ENCODE assay signal across 8 cellular contexts in the genomic region with DNA sequence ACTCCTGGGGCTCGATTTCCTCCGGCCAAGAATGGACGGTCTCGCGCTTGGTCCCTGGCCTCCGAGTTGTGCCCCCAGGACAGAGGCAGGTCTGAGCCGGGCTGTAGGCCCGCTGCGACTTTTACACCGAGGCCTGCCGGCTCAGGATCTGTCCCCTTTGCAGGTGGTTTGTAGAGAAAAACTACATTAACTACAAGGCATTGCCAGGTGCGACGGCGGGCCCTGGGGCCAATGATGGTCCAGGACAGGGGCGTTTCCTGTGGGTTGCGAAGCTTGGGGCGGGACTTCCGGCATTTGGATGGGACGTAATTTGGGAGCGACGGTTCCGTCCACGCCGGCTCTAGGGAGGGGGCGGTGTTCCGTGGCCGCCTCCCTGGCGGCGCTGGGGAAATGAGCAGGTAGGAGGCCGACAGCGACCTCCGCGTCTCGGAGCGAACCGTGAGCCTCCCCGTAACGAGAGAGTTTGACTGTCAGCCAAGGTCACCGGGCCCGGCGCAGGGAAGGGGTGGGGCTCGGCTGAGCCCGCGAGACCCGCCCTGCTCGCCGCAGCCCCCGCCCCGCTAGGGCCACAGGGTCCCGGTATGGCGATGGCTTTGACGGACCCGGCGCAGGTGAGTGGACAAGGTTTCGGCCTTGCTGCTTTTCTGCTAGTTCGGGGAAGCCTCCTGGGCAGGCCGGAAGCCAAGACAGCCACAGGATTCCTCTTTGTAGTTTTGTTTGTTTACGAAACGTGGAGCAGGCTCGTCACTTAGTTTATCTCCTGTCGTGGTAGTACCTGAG. TPM values are rescaled to one million over a fixed set of nuclear protein-coding genes. Genes with fewer than 3 reads are reported as not detected.
DNase-seq lines count a peak whose midpoint lies in the region; ATAC-seq, FAIRE-seq and TF ChIP-seq lines count a peak whose summit lies in the region.

Gene ZNF805 (plus strand): TSS at position 322 of the 780 bp plus-strand sequence. CDS start 260 bp downstream, at position 582.

- ATAC-seq in GM21367 (IDR thresholded peaks at IDR 0.05; ENCODE audit: unreplicated experiment) (peak; percentile 74), memory B cell (ENCODE audit: low read depth) (peak; percentile 93)
- peak; percentile 96 for ATAC-seq in activated CD8-positive, alpha-beta memory T cell treated with anti-CD3 and anti-CD28 coated beads, Interleukin-2, amount 10 ng/mL, durations not matched to agents 7 days and 5 days

- peak within 1 kb of the TSS; percentile 93 for H2AFZ ChIP-seq in H1 (ENCODE audit: low read length)

- H3K9me3 ChIP-seq in Caco-2 (no peaks in the 10 kb centered on the region), H1 (ENCODE audit: insufficient read depth in 2 of 2, low read depth in 1 of 2, low read length in 1 of 2) (no peaks in the 10 kb centered on the region)

- TF ChIP-seq CTCF in Caco-2 (IDR thresholded peaks at IDR 0.05; ENCODE audit: insufficient read depth in 1 of 2, low read depth in 1 of 2, low read length in 1 of 2, severe bottlenecking in 1 of 2, unreplicated experiment in 1 of 2), result no peak
- TF ChIP-seq CTCF in H1 (IDR thresholded peaks at IDR 0.05; ENCODE audit: control extremely low read depth in 1 of 3, insufficient read depth in 1 of 3, low read depth in 1 of 3, low read length in 3 of 3), result peak in 1 of 3 experiments; percentile 15; a peak in 1 of 4 replicates

- H3K4me1 Mint-ChIP-seq in Caco-2 (ENCODE audit: low read depth, unreplicated experiment) (no peaks in the 10 kb centered on the region), memory B cell (peaks cover 21% of the 10 kb centered on the region)
- H3K4me1 Mint-ChIP-seq in activated CD8-positive, alpha-beta memory T cell treated with anti-CD3 and anti-CD28 coated beads, Interleukin-2, amount 10 ng/mL, durations not matched to agents 7 days and 5 days, result peaks cover 26% of the 10 kb centered on the region

- peak within 1 kb of the TSS; percentile 84 to 92 (median 88) for H3K9ac ChIP-seq in H1 (replicated peaks in 1 of 4; ENCODE audit: extremely low read depth in 1 of 4, low read depth in 3 of 4, low read length in 3 of 4)

- no peak within 1 kb of the TSS for H3K14ac ChIP-seq in H1 (ENCODE audit: insufficient read length)

- WGBS in H1 (ENCODE audit: extremely low coverage in 1 of 2, insufficient coverage in 1 of 2, insufficient read length in 1 of 2, insufficient replicate concordance in 2 of 2, low coverage in 1 of 2, low lambda C conversion rate in 2 of 2, missing lambda C conversion rate in 1 of 2), 2 experiments, result 1% methylated on average over 61 of the region's 61 CpGs; no CpG with 5 or more reads in 1 of the 2 experiments

- H2BK20ac ChIP-seq in H1 (ENCODE audit: low read length), result no peak within 1 kb of the TSS

- H2BK5ac ChIP-seq in H1 (ENCODE audit: low read depth, low read length), result peak within 1 kb of the TSS; percentile 61

- peak within 1 kb of the TSS; percentile 95 for H3K4ac ChIP-seq in H1 (replicated peaks; ENCODE audit: insufficient read length, low read depth, low read length)

- H3K18ac ChIP-seq in H1 (ENCODE audit: extremely low read depth, low read length), result no peak within 1 kb of the TSS; the same call in 1 of the 2 replicates

- H2BK120ac ChIP-seq in H1 (replicated peaks; ENCODE audit: low read depth, low read length), result no peak within 1 kb of the TSS

- H4K8ac ChIP-seq in H1 (ENCODE audit: extremely low read depth, insufficient read depth, low read length), result peak within 1 kb of the TSS; percentile 95

- TF ChIP-seq RAD21 in H1 (IDR thresholded peaks at IDR 0.05 in 1 of 2, conservative IDR thresholded peaks at IDR 0.05 in 1 of 2; ENCODE audit: low read depth in 2 of 2, low read length in 2 of 2), result no peak

- intact Hi-C loops in Caco-2 (cut with micrococcal nuclease; ENCODE audit: unreplicated experiment), result loop anchor here (1.0 kb wide), 2 partner anchors 40 to 123 kb away; partner anchors contain the start of genes TRAPPC2B, ZNF460 and ZNF547

- peaks cover 7% of the 10 kb centered on the region; the same call in 1 of the 2 replicates for H3K4me1 ChIP-seq in Caco-2
- H3K4me1 ChIP-seq in H1 (replicated peaks in 1 of 4; ENCODE audit: control insufficient read depth in 3 of 4, insufficient read depth in 4 of 4, low read length in 3 of 4), result peaks cover 0 to 4% (median 2%) of the 10 kb centered on the region in 4 experiments; a peak in 2 of 7 replicates

- peak within 1 kb of the TSS; percentile 94 for H4K5ac ChIP-seq in H1 (ENCODE audit: insufficient read length, low read depth, low read length)

- H3K4me3 ChIP-seq in Caco-2 (ENCODE audit: low read depth, low read length) (peak within 1 kb of the TSS; percentile 77), H1 (ENCODE audit: extremely low read depth in 1 of 4, insufficient read depth in 2 of 4, low read depth in 3 of 4, low read length in 4 of 4) (peak within 1 kb of the TSS; percentile 95 to 98 (median 96))

- H3K36me3 Mint-ChIP-seq in Caco-2 (ENCODE audit: insufficient read depth, unreplicated experiment), result peaks cover 24% of the 10 kb centered on the region
- peaks cover 14% of the 10 kb centered on the region for H3K36me3 Mint-ChIP-seq in activated CD8-positive, alpha-beta memory T cell treated with anti-CD3 and anti-CD28 coated beads, Interleukin-2, amount 10 ng/mL, durations not matched to agents 7 days and 5 days
- peaks cover 10% of the 10 kb centered on the region for H3K36me3 Mint-ChIP-seq in memory B cell

- peak; percentile 87 for FAIRE-seq in HTR-8/SVneo (lab: Jason Lieb, UNC)
- peak; percentile 86 for FAIRE-seq in H1 (lab: Jason Lieb, UNC)

- TF ChIP-seq POLR2A in H1 (IDR thresholded peaks at IDR 0.05; ENCODE audit: control extremely low read depth in 1 of 2, low read depth in 2 of 2, low read length in 2 of 2), result peak in 1 of 2 experiments; percentile 86; a peak in 2 of 3 replicates

- H3K9me3 Mint-ChIP-seq in Caco-2 (ENCODE audit: unreplicated experiment) (no peaks in the 10 kb centered on the region), memory B cell (no peaks in the 10 kb centered on the region)
- no peaks in the 10 kb centered on the region for H3K9me3 Mint-ChIP-seq in activated CD8-positive, alpha-beta memory T cell treated with anti-CD3 and anti-CD28 coated beads, Interleukin-2, amount 10 ng/mL, durations not matched to agents 7 days and 5 days (ENCODE audit: low read depth)

- CTCF ChIA-PET in Caco-2 (lab: Charles Lee) (interaction anchor here (0.6 kb wide), 1 partner anchor 12 kb away, joined by 3 read pairs; no protein-coding TSS in a partner anchor), H1 (lab: Charles Lee; ENCODE audit: partially characterized antibody) (interaction anchor here (0.7 to 0.9 kb wide), 2 partner anchors 36 to 988 kb away, joined by 4 to 5 read pairs; no protein-coding TSS in a partner anchor)
- CTCF ChIA-PET in activated CD8-positive, alpha-beta memory T cell treated with anti-CD3 and anti-CD28 coated beads, Interleukin-2, amount 10 ng/mL, durations not matched to agents 7 days and 5 days (lab: Charles Lee), result interaction anchor here (1.1 kb wide), 1 partner anchor 39 kb away, joined by 3 read pairs; the partner anchor contains the start of gene ZNF460

- H3K4me3 Mint-ChIP-seq in Caco-2 (ENCODE audit: unreplicated experiment), result peak within 1 kb of the TSS; percentile 75
- H3K4me3 Mint-ChIP-seq in activated CD8-positive, alpha-beta memory T cell treated with anti-CD3 and anti-CD28 coated beads, Interleukin-2, amount 10 ng/mL, durations not matched to agents 7 days and 5 days, result peak within 1 kb of the TSS; percentile 93
- H3K4me3 Mint-ChIP-seq in memory B cell, result peak within 1 kb of the TSS; percentile 80

- H3K56ac ChIP-seq in H1 (replicated peaks; ENCODE audit: insufficient read length, low read depth, low read length), result no peak within 1 kb of the TSS

- no peak within 1 kb of the TSS for H2AK5ac ChIP-seq in H1 (ENCODE audit: low read depth, low read length)

- H3K27ac Mint-ChIP-seq in Caco-2 (ENCODE audit: unreplicated experiment) (peak within 1 kb of the TSS; percentile 90), memory B cell (peak within 1 kb of the TSS; percentile 91)
- H3K27ac Mint-ChIP-seq in activated CD8-positive, alpha-beta memory T cell treated with anti-CD3 and anti-CD28 coated beads, Interleukin-2, amount 10 ng/mL, durations not matched to agents 7 days and 5 days, result peak within 1 kb of the TSS; percentile 94

- peak within 1 kb of the TSS; percentile 77; the same call in 1 of the 2 replicates for H3K27ac ChIP-seq in H1 (ENCODE audit: low read depth, low read length)

- DNase-seq in Caco-2 (peak; percentile 96 to 97), HTR-8/SVneo (ENCODE audit: insufficient read length, low spot score) (peak; percentile 96), NOMO-1 treated with DMSO at 0.1 percent for 48 hours (lab: John Stamatoyannopoulos, UW; ENCODE audit: unreplicated experiment) (peak; percentile 83), H1 (ENCODE audit: low read depth in 1 of 2, low spot score in 2 of 2) (peak; percentile 88 to 97), memory B cell (ENCODE audit: low spot score in 2 of 2) (peak; percentile 91 to 92)
- peak; percentile 97 for DNase-seq in activated CD8-positive, alpha-beta memory T cell treated with anti-CD3 and anti-CD28 coated beads, Interleukin-2, amount 10 ng/mL, durations not matched to agents 7 days and 5 days
- DNase-seq in stimulated activated CD8-positive, alpha-beta memory T cell treated with anti-CD3 and anti-CD28 coated beads, Interleukin-12 subunit alpha, Interleukin-12 subunit beta, amount 100 ng/mL, for 1 hour (ENCODE audit: low read depth), result peak; percentile 94

- TSS peak; percentile 51 for BruUV-seq in Caco-2 (replicated peaks; lab: Mats Ljungman, UMichigan)

- H3K36me3 ChIP-seq in Caco-2 (ENCODE audit: control insufficient read depth, insufficient read depth, low read length) (no peaks in the 10 kb centered on the region; the same call in 1 of the 2 replicates), H1 (ENCODE audit: control insufficient read depth in 2 of 4, insufficient read depth in 4 of 4, low read length in 3 of 4) (peaks cover 4 to 11% (median 7%) of the 10 kb centered on the region in 4 experiments; a peak in 7 of 8 replicates)

- POLR2A ChIA-PET in Caco-2 (lab: Charles Lee) (interaction anchor here (1.0 kb wide), 2 partner anchors 33 to 1122 kb away, joined by 3 to 4 read pairs; partner anchors contain the start of gene ZNF497), H1 (lab: Charles Lee; ENCODE audit: partially characterized antibody) (interaction anchor here (0.6 to 2.2 kb wide), 16 partner anchors 10 to 610 kb away, joined by 3 to 11 read pairs (median 3); partner anchors contain the start of genes AURKC and ZNF264)

- H4K20me1 ChIP-seq in H1 (replicated peaks in 1 of 2; ENCODE audit: control insufficient read depth in 1 of 2, insufficient read depth in 2 of 2, low read length in 2 of 2), result no peaks in the 10 kb centered on the region

- H3K27me3 Mint-ChIP-seq in Caco-2 (ENCODE audit: insufficient read depth, unreplicated experiment) (no peaks in the 10 kb centered on the region), memory B cell (no peaks in the 10 kb centered on the region)
- H3K27me3 Mint-ChIP-seq in activated CD8-positive, alpha-beta memory T cell treated with anti-CD3 and anti-CD28 coated beads, Interleukin-2, amount 10 ng/mL, durations not matched to agents 7 days and 5 days, result no peaks in the 10 kb centered on the region

- H2BK15ac ChIP-seq in H1 (ENCODE audit: low read length), result no peak within 1 kb of the TSS

- H3K23me2 ChIP-seq in H1 (ENCODE audit: low read depth, low read length), result peaks cover 8% of the 10 kb centered on the region

- no peak for TF ChIP-seq EP300 in H1 (IDR thresholded peaks at IDR 0.05; ENCODE audit: borderline replicate concordance in 1 of 2, low read depth in 2 of 2, low read length in 2 of 2)

- H3K27me3 ChIP-seq in Caco-2 (replicated peaks; ENCODE audit: control insufficient read depth, insufficient read depth, low read length) (no peaks in the 10 kb centered on the region), H1 (replicated peaks in 1 of 4; ENCODE audit: control insufficient read depth in 3 of 4, extremely low read depth in 1 of 4, insufficient read depth in 3 of 4, low read length in 3 of 4) (no peaks in the 10 kb centered on the region)

- H3K79me1 ChIP-seq in H1 (ENCODE audit: low read depth, low read length), result peaks cover 10% of the 10 kb centered on the region; the same call in 1 of the 2 replicates

- H2BK12ac ChIP-seq in H1 (ENCODE audit: low read depth, low read length), result no peak within 1 kb of the TSS

- H3K79me2 ChIP-seq in H1 (ENCODE audit: control insufficient read depth in 1 of 2, insufficient read depth in 2 of 2, low read length in 2 of 2), result peaks cover 4 to 30% of the 10 kb centered on the region in 2 experiments

- no peak within 1 kb of the TSS for H3K23ac ChIP-seq in H1 (ENCODE audit: insufficient read length)

- peak within 1 kb of the TSS; percentile 56 for H4K91ac ChIP-seq in H1 (replicated peaks; ENCODE audit: insufficient read length, low read length)

- H3K4me2 ChIP-seq in H1 (ENCODE audit: insufficient read depth in 1 of 2, low read depth in 2 of 2, low read length in 2 of 2), result peak within 1 kb of the TSS; percentile 87 to 89

RNA-seq across cellular contexts. Expression of gene ZNF805, which starts in this region (rescaled TPM):
- 13.6 and 13.8 TPM in 2 replicates for total RNA-seq in Caco-2 (2022)
- 10 to 100 TPM in 1 of 2 experiments, 1 to 10 TPM in 1; 9.4 to 11.3 TPM for total RNA-seq in activated CD8-positive, alpha-beta memory T cell treated with anti-CD3 and anti-CD28 coated beads, Interleukin-2, amount 10 ng/mL, durations not matched to agents 7 days and 5 days
- total RNA-seq in H1 (2021; fragmentation: NEBNext Ultra II Directional; extraction: Animal tissue kit (Norgen Biotek cat#: 25700)), result 12.6 and 14.8 TPM in 2 replicates
- 1.6 and 2.3 TPM in 2 replicates for polyA plus RNA-seq in H1 (2011; rRNA removed)
- polyA plus RNA-seq in H1 (2011; cell fraction: cytosol; rRNA removed), result 2.8 TPM
- polyA plus RNA-seq in H1 (2011; cell fraction: nucleus; rRNA removed), result 3.0 TPM
- polyA plus RNA-seq in H1 (2012, experiment 1 of 2), result 2.3 to 2.8 TPM (median 2.6 TPM) in 4 replicates
- 0.31 TPM for polyA plus RNA-seq in H1 (2012, experiment 2 of 2)
- 3.4 TPM for polyA plus RNA-seq in H1 (2013, experiment 1 of 2)
- 3.6 TPM for polyA plus RNA-seq in H1 (2013, experiment 2 of 2)
- 38.0 and 47.4 TPM in 2 replicates for polyA minus RNA-seq in H1 (2011; rRNA and poly(A)+ RNA removed)
- 14.0 TPM for polyA minus RNA-seq in H1 (2011; cell fraction: cytosol; rRNA and poly(A)+ RNA removed)
- 15.4 TPM for polyA minus RNA-seq in H1 (2011; cell fraction: nucleus; rRNA and poly(A)+ RNA removed)

Comparison
In these comparisons a context has a peak if more than half of its experiments do, and no peak if none do; other contexts are left out.
1. Peak in every context shown above with its lines: DNase-seq, ATAC-seq, H3K4me3 ChIP-seq and H3K27ac ChIP-seq.